2 cellular contexts compared by ENCODE assay signal in genomic region chr16:89265647-89266046, GRCh38.
TF ChIP-seq lines count a peak whose summit lies in the region.

No MANE protein-coding gene starts in this region.

TF ChIP-seq in HepG2, 621 proteins besides CTCF, POLR2A, EP300 and RAD21:
- TF ChIP-seq, protein P1, sequence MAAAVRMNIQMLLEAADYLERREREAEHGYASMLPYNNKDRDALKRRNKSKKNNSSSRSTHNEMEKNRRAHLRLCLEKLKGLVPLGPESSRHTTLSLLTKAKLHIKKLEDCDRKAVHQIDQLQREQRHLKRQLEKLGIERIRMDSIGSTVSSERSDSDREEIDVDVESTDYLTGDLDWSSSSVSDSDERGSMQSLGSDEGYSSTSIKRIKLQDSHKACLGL (CRISPR knock-in tag; IDR thresholded peaks at IDR 0.05) = no peak
- TF ChIP-seq SOX6 (IDR thresholded peaks at IDR 0.05) (no peak), SOX6 (CRISPR knock-in tag; IDR thresholded peaks at IDR 0.05) (no peak), RBM22 (optimal IDR thresholded peaks at IDR 0.05; ENCODE audit: low read length) (peak; percentile 78), HDAC6 (IDR thresholded peaks at IDR 0.05; ENCODE audit: low read depth, low read length) (no peak), AGO2 (optimal IDR thresholded peaks at IDR 0.05; ENCODE audit: low read depth, low read length) (peak; percentile 45), ZNF282 (IDR thresholded peaks at IDR 0.05; ENCODE audit: partially characterized antibody) (no peak), HNRNPL (IDR thresholded peaks at IDR 0.05; ENCODE audit: low read depth, low read length) (0 out of 2 replicates have a peak, but pooled peaks have one; percentile 27), ZNF446 (CRISPR knock-in tag; IDR thresholded peaks at IDR 0.05) (no peak)

TF ChIP-seq in K562, 482 proteins besides CTCF, POLR2A, EP300 and RAD21:
- TF ChIP-seq NCOA4 (IDR thresholded peaks at IDR 0.05; ENCODE audit: partially characterized antibody) (no peak), RBM22 (IDR thresholded peaks at IDR 0.05; ENCODE audit: low read depth, low read length, poor library complexity, severe bottlenecking) (peak; percentile 95), POLR2G (IDR thresholded peaks at IDR 0.05; ENCODE audit: low read depth, low read length) (peak; percentile 67)
TF ChIP-seq in K562: peak in this region for 2.
